22 cellular contexts compared by ENCODE assay signal in the genomic region with DNA sequence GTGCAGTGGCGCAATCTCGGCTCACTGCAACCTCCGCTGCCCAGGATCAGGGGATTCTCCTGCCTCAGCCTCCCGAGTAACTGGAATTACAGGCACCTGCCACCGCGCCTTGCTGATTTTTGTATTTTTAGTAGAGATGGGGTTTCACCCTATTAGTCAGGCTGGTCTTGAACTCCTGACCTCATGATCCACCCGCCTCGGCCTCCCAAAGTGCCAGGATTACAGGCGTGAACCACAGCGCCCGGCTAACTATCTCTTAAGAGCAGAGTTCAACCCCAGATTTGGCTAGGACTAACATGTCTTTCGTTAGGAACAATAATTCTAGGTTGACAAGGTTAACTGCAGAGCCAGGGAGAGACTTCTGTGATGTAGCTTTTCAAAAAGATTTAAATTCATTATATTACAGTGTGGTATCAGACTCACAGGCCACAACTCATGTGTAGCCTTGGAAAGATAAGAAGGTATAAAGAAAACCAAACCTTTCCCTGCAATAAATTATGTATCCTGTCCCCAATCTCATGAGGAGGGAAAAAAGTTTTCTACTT. TPM values are rescaled to one million over a fixed set of nuclear protein-coding genes. Genes with fewer than 3 reads are reported as not detected.
"Had no signal": no experiment of that assay in that cellular context is flagged by ENCODE, and none has a peak within 500 bp of the region (broad histone marks: within the 10 kb centered on the region; RNA-seq: fewer than 3 reads in every experiment).

No MANE protein-coding gene starts in this region.

- H3K27me3 Mint-ChIP-seq: activated CD4-positive, alpha-beta T cell treated with anti-CD3 and anti-CD28 coated beads, Interleukin-2, amount 10 ng/mL, durations not matched to agents 7 days and 5 days; activated naive CD8-positive, alpha-beta T cell treated with anti-CD3 and anti-CD28 coated beads, Interleukin-2, amount 10 ng/mL, durations not matched to agents 7 days and 5 days; dendritic cell treated with granulocyte-macrophage colony-stimulating factor and Interleukin-4, amounts not matched to agents 40 ng/mL and 50 ng/mL, for 4 days; stimulated activated memory B cell treated with anti-CD40 and anti-IgM and Interleukin-4, amounts not matched to agents 10 μg/mL and 1 μg/mL and 100 μg/mL, for 72 hours had no signal

- H3K27ac ChIP-seq: ascending aorta, breast epithelium, foreskin keratinocyte, lower lobe of right lung, parathyroid adenoma, SK-N-MC, transverse colon had no signal

- H3K4me3 Mint-ChIP-seq: activated CD4-positive, alpha-beta T cell treated with anti-CD3 and anti-CD28 coated beads, Interleukin-2, amount 10 ng/mL, durations not matched to agents 7 days and 5 days; activated naive CD8-positive, alpha-beta T cell treated with anti-CD3 and anti-CD28 coated beads, Interleukin-2, amount 10 ng/mL, durations not matched to agents 7 days and 5 days; dendritic cell treated with granulocyte-macrophage colony-stimulating factor and Interleukin-4, amounts not matched to agents 40 ng/mL and 50 ng/mL, for 4 days; stimulated activated memory B cell treated with anti-CD40 and anti-IgM and Interleukin-4, amounts not matched to agents 10 μg/mL and 1 μg/mL and 100 μg/mL, for 72 hours had no signal

- H3K9ac ChIP-seq: parathyroid adenoma had no signal

- H3K9me3 ChIP-seq: ascending aorta, breast epithelium, lower lobe of right lung, transverse colon had no signal

- H3K27ac Mint-ChIP-seq: activated CD4-positive, alpha-beta T cell treated with anti-CD3 and anti-CD28 coated beads, Interleukin-2, amount 10 ng/mL, durations not matched to agents 7 days and 5 days; activated naive CD8-positive, alpha-beta T cell treated with anti-CD3 and anti-CD28 coated beads, Interleukin-2, amount 10 ng/mL, durations not matched to agents 7 days and 5 days; dendritic cell treated with granulocyte-macrophage colony-stimulating factor and Interleukin-4, amounts not matched to agents 40 ng/mL and 50 ng/mL, for 4 days; stimulated activated memory B cell treated with anti-CD40 and anti-IgM and Interleukin-4, amounts not matched to agents 10 μg/mL and 1 μg/mL and 100 μg/mL, for 72 hours had no signal

- ATAC-seq: foreskin keratinocyte; lower lobe of right lung; stimulated activated memory B cell treated with anti-CD40 and anti-IgM and Interleukin-4, amounts not matched to agents 10 μg/mL and 1 μg/mL and 100 μg/mL, for 72 hours had no signal

- DNase-seq: activated CD4-positive, alpha-beta T cell treated with anti-CD3 and anti-CD28 coated beads, Interleukin-2, amount 10 ng/mL, durations not matched to agents 7 days and 5 days; activated effector memory CD4-positive, alpha-beta T cell treated with anti-CD3 and anti-CD28 coated beads, Interleukin-2, amount 50 U/mL, for 16 hours; activated naive CD8-positive, alpha-beta T cell treated with anti-CD3 and anti-CD28 coated beads, Interleukin-2, amount 10 ng/mL, durations not matched to agents 7 days and 5 days; activated T-cell treated with anti-CD3 and anti-CD28 coated beads for 4 hours; cerebellar nuclear complex; effector memory CD4-positive, alpha-beta T cell; foreskin keratinocyte; glutamatergic neuron; kidney glomerular epithelial cell; lower lobe of right lung; midbrain; retina; stimulated activated CD4-positive, alpha-beta T cell treated with anti-CD3 and anti-CD28 coated beads, Interleukin-2, amount 100 ng/mL, for 48 hours; substantia nigra; T-helper 9 cell; transverse colon had no signal

- H3K36me3 ChIP-seq: breast epithelium had no signal

- H3K4me3 ChIP-seq: ascending aorta, breast epithelium, lower lobe of right lung, SK-N-MC, transverse colon had no signal

- H3K9me3 Mint-ChIP-seq: activated CD4-positive, alpha-beta T cell treated with anti-CD3 and anti-CD28 coated beads, Interleukin-2, amount 10 ng/mL, durations not matched to agents 7 days and 5 days; activated naive CD8-positive, alpha-beta T cell treated with anti-CD3 and anti-CD28 coated beads, Interleukin-2, amount 10 ng/mL, durations not matched to agents 7 days and 5 days; dendritic cell treated with granulocyte-macrophage colony-stimulating factor and Interleukin-4, amounts not matched to agents 40 ng/mL and 50 ng/mL, for 4 days; stimulated activated memory B cell treated with anti-CD40 and anti-IgM and Interleukin-4, amounts not matched to agents 10 μg/mL and 1 μg/mL and 100 μg/mL, for 72 hours had no signal

RNA-seq across cellular contexts. Expression of a gene that starts 22.6 kb away (rescaled TPM):
- total RNA-seq: ascending aorta had no signal
